17 cellular contexts compared by ENCODE assay signal in the genomic region with DNA sequence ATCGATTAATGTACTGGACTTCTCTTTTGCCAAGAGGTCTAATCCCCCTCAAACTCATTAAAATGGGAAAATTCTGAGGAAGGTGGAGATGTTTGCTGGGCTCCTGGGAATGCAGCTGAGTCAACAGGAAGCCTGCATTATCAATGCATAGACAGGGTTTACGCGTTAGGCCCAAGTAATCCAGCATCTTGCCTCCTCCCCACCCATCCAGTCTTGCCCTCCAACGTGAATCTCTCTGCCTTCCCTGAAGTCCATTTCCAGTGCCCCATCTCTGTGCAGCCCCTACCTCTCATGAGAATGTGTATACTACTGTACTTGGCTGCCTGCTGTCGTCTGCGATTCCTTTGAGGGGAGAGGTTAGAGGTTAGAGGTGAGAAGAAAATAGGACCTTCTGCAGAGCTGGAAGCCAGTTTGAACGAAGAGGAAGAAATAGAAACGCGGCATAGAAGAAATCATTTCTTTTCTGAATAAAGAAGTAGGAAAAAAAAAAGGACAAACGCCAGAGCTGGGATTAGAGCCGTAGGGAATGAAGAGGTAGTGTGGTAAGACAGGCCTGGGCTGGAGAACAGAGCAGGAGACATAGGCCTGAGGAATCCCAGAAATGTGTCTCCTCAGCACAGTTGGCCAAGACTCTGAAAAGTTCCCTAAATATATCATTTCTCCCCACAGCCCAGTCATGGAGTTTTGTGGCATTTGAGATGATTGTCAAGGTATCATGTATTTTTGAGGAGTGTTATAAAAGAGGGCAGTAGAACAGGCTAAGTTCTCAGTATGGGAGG.
DNase-seq lines count a peak whose midpoint lies in the region; FAIRE-seq and TF ChIP-seq lines count a peak whose summit lies in the region.
"Had no signal": no experiment of that assay in that cellular context is flagged by ENCODE, and none has a peak within 500 bp of the region (broad histone marks: within the 10 kb centered on the region; RNA-seq: fewer than 3 reads in every experiment).

No MANE protein-coding gene starts in this region.

- H3K27ac Mint-ChIP-seq in astrocyte (ENCODE audit: unreplicated experiment) (peak overlapping the region; percentile 92), osteocyte (ENCODE audit: unreplicated experiment) (peak overlapping the region; percentile 71)
- H3K27ac Mint-ChIP-seq: natural killer cell treated with Interleukin-12 subunit alpha and Interleukin-12 subunit beta and Interleukin-15 and Interleukin-18, amount 100 ng/mL, for 72 hours had no signal

- in situ Hi-C loops in GM23248 (cut with MboI) = no loop called here

- H3K4me3 Mint-ChIP-seq in astrocyte (ENCODE audit: unreplicated experiment) (no peak overlapping the region), osteocyte (ENCODE audit: unreplicated experiment) (no peak overlapping the region)
- H3K4me3 Mint-ChIP-seq: natural killer cell treated with Interleukin-12 subunit alpha and Interleukin-12 subunit beta and Interleukin-15 and Interleukin-18, amount 100 ng/mL, for 72 hours had no signal

- no peak overlapping the region for H2AFZ ChIP-seq in GM23248
- H2AFZ ChIP-seq in astrocyte (ENCODE audit: low read depth, low read length) = no peak overlapping the region

- TF ChIP-seq POLR2A in Peyer's patch (IDR thresholded peaks at IDR 0.05) = no peak

- FAIRE-seq in astrocyte (lab: Jason Lieb, UNC) (peak; percentile 26), GM19239 (lab: Jason Lieb, UNC) (no peak)

- H3K36me3 Mint-ChIP-seq in astrocyte (ENCODE audit: low read depth, unreplicated experiment) = peaks cover 37% of the 10 kb centered on the region
- H3K36me3 Mint-ChIP-seq in osteocyte (ENCODE audit: unreplicated experiment) = peaks cover 76% of the 10 kb centered on the region
- H3K36me3 Mint-ChIP-seq: natural killer cell treated with Interleukin-12 subunit alpha and Interleukin-12 subunit beta and Interleukin-15 and Interleukin-18, amount 100 ng/mL, for 72 hours had no signal

- H3K9me3 ChIP-seq in GM23248 (ENCODE audit: low read depth) (no peaks in the 10 kb centered on the region), astrocyte (ENCODE audit: insufficient read depth, low read depth, low read length) (no peaks in the 10 kb centered on the region), Peyer's patch (no peaks in the 10 kb centered on the region)

- TF ChIP-seq CTCF in astrocyte (IDR thresholded peaks at IDR 0.05; ENCODE audit: insufficient read depth, low read depth, low read length) (no peak), fibroblast of pulmonary artery (IDR thresholded peaks at IDR 0.05; ENCODE audit: low read length, missing control alignments) (no peak), osteocyte (IDR thresholded peaks at IDR 0.05) (no peak), Peyer's patch (IDR thresholded peaks at IDR 0.05) (no peak)

- H3K9me2 ChIP-seq in GM23248 (ENCODE audit: insufficient read depth) = no peaks in the 10 kb centered on the region

- H3K9me3 Mint-ChIP-seq in astrocyte (ENCODE audit: unreplicated experiment) (no peaks in the 10 kb centered on the region), osteocyte (ENCODE audit: unreplicated experiment) (no peaks in the 10 kb centered on the region)
- H3K9me3 Mint-ChIP-seq: natural killer cell treated with Interleukin-12 subunit alpha and Interleukin-12 subunit beta and Interleukin-15 and Interleukin-18, amount 100 ng/mL, for 72 hours had no signal

- WGBS in GM23248 (ENCODE audit: low coverage in 1 of 2, low lambda C conversion rate in 2 of 2, missing lambda C conversion rate in 2 of 2), 2 experiments = 81 to 82% methylated on average over 11 of the region's 11 CpGs

- H3K4me3 ChIP-seq in GM23248 (no peak overlapping the region), astrocyte (ENCODE audit: insufficient read depth, low read depth, low read length) (no peak overlapping the region), fibroblast of pulmonary artery (replicated peaks; ENCODE audit: low read depth, low read length) (no peak overlapping the region), Peyer's patch (no peak overlapping the region)

- H4K20me1 ChIP-seq in GM23248 (ENCODE audit: insufficient read depth) (no peaks in the 10 kb centered on the region), astrocyte (ENCODE audit: insufficient read depth, low read length) (no peaks in the 10 kb centered on the region)

- H3K4me1 Mint-ChIP-seq in astrocyte (ENCODE audit: low read depth, unreplicated experiment) = peaks cover 19% of the 10 kb centered on the region
- peaks cover 32% of the 10 kb centered on the region for H3K4me1 Mint-ChIP-seq in osteocyte (ENCODE audit: unreplicated experiment)

- H3K27me3 Mint-ChIP-seq in astrocyte (ENCODE audit: low read depth, unreplicated experiment) (no peaks in the 10 kb centered on the region), osteocyte (ENCODE audit: unreplicated experiment) (no peaks in the 10 kb centered on the region)
- H3K27me3 Mint-ChIP-seq: natural killer cell treated with Interleukin-12 subunit alpha and Interleukin-12 subunit beta and Interleukin-15 and Interleukin-18, amount 100 ng/mL, for 72 hours had no signal

- H3K36me3 ChIP-seq in GM23248 (ENCODE audit: low read depth) (peaks cover 78% of the 10 kb centered on the region), astrocyte (ENCODE audit: insufficient read depth, low read length) (peaks cover 66% of the 10 kb centered on the region), Peyer's patch (peaks cover 0 to 6% (median 0%) of the 10 kb centered on the region in 3 donors)

- H3F3A ChIP-seq in GM23248 (ENCODE audit: insufficient read depth) = peaks cover 58% of the 10 kb centered on the region

- no peak overlapping the region for H3K9ac ChIP-seq in GM23248
- H3K9ac ChIP-seq in astrocyte (ENCODE audit: low read length) = peak overlapping the region; percentile 55

- H3K27ac ChIP-seq in GM23248 = peak overlapping the region; percentile 14; the same call in 1 of the 2 replicates
- H3K27ac ChIP-seq in astrocyte (ENCODE audit: low read depth, low read length) = peak overlapping the region; percentile 35
- no peak overlapping the region for H3K27ac ChIP-seq in Peyer's patch

- H3K4me1 ChIP-seq in GM23248 (ENCODE audit: insufficient read depth) = no peaks in the 10 kb centered on the region
- H3K4me1 ChIP-seq in astrocyte (ENCODE audit: insufficient read depth, low read length) = peaks cover 12% of the 10 kb centered on the region
- H3K4me1 ChIP-seq in Peyer's patch = no peaks in the 10 kb centered on the region

- H3K27me3 ChIP-seq in GM23248 (replicated peaks; ENCODE audit: insufficient read depth) (no peaks in the 10 kb centered on the region), astrocyte (ENCODE audit: insufficient read depth, low read length) (no peaks in the 10 kb centered on the region), Peyer's patch (no peaks in the 10 kb centered on the region)

- DNase-seq in GM23248 (peak; percentile 32), astrocyte (ENCODE audit: low read depth) (peak; percentile 67), fibroblast of pulmonary artery (ENCODE audit: low read depth) (peak; percentile 50), osteocyte (ENCODE audit: extremely low spot score, unreplicated experiment) (no peak), NCI-H526 (lab: John Stamatoyannopoulos, UW) (no peak), NCI-H2196 treated with DMSO at 0.1 percent for 48 hours (lab: John Stamatoyannopoulos, UW; ENCODE audit: unreplicated experiment) (no peak), Peyer's patch (no peak), GM19239 (ENCODE audit: insufficient read length, low spot score) (no peak)
- DNase-seq: activated CD8-positive, alpha-beta memory T cell treated with anti-CD3 and anti-CD28 coated beads for 24 hours; activated gamma-delta T cell; GDM1; H7; NCI-H2029; NCI-H82; Right ventricle myocardium superior; stimulated activated naive CD8-positive, alpha-beta T cell treated with anti-CD3 and anti-CD28 coated beads, Interleukin-15, Interleukin-2, amounts not matched to agents 100 U/mL and 50 U/mL, for 24 hours had no signal

- peaks cover 47% of the 10 kb centered on the region for H3K79me2 ChIP-seq in GM23248 (ENCODE audit: insufficient read depth)
- H3K79me2 ChIP-seq in astrocyte (ENCODE audit: insufficient read depth, low read length) = peaks cover 6% of the 10 kb centered on the region

- H3K4me2 ChIP-seq in GM23248 (ENCODE audit: unreplicated experiment) (no peak overlapping the region), astrocyte (ENCODE audit: low read length) (peak overlapping the region; percentile 48)

Comparison
In these comparisons a context has a peak if more than half of its experiments do, and no peak if none do; other contexts are left out.
1. DNase-seq: peak in GM23248 (single experiment), astrocyte (single experiment) and fibroblast of pulmonary artery (single experiment); none in osteocyte (single experiment), NCI-H526 (0 of 2), NCI-H2196 treated with DMSO at 0.1 percent for 48 hours (single experiment), Peyer's patch (0 of 3) and GM19239 (single experiment).
2. H3K27ac ChIP-seq: peak in GM23248 (single experiment) and astrocyte (single experiment); none in Peyer's patch (0 of 4).